In the genomic region with DNA sequence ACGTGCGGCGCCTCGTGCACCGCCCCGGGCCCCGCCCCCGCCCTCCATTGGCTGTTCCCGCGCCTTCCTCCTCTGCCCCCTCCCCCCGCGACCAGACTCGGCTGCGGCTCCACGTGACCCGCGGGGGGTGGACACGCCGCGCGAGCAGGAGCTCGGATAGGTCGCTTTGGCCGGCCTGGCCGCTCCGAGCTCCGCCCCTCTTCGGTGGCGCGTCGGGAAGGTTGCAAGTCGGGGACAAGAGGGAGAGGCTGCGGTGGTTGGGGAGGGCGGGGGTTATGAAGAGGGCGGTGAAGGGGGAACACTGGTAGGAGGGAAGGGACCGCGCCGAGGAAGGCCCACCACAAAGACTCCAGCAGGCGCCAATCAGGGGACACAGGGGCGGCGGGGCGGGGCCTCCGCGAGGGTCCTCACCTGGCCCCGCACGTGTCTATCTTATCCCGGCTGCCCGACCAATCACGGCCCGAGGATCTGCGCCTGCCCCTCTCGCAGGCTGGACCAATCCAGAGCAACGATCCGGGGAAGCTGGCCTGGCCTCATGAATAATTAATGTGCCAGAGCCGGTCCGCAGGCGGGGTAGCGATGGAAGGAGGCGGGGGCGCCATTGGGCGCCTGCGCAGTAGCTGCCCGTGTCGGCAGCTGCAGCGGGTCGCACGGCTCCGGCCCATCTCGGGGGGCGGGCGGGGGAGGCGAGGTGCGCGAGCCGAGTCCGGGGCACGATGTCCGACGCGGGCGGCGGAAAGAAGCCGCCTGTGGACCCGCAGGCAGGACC, we compare ENCODE assay signal across 8 cellular contexts. TPM values are rescaled to one million over a fixed set of nuclear protein-coding genes. Genes with fewer than 3 reads are reported as not detected.
A peak's percentile ranks its signal among the peaks of the same experiment; 100 is the strongest.
DNase-seq lines count a peak whose midpoint lies in the region; ATAC-seq and TF ChIP-seq lines count a peak whose summit lies in the region.

A gene with protein sequence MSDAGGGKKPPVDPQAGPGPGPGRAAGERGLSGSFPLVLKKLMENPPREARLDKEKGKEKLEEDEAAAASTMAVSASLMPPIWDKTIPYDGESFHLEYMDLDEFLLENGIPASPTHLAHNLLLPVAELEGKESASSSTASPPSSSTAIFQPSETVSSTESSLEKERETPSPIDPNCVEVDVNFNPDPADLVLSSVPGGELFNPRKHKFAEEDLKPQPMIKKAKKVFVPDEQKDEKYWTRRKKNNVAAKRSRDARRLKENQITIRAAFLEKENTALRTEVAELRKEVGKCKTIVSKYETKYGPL (plus strand): TSS at position 614 of the 769 bp plus-strand sequence. CDS start 103 bp downstream, at position 717.

- no peaks in the 10 kb centered on the region for H3K27me3 ChIP-seq in mononuclear cell (ENCODE audit: insufficient read depth, low read length)

- H3K4me1 ChIP-seq in mononuclear cell (ENCODE audit: insufficient read depth, low read length) = peaks cover 15% of the 10 kb centered on the region

- ATAC-seq in GM21619 (IDR thresholded peaks at IDR 0.05; ENCODE audit: unreplicated experiment) = peak; percentile 81

- TF ChIP-seq RAD21 in Ishikawa (IDR thresholded peaks at IDR 0.05; ENCODE audit: low read depth) = no peak

- H3K9me3 ChIP-seq in mononuclear cell (ENCODE audit: low read depth, low read length) = no peaks in the 10 kb centered on the region

- H3K27ac ChIP-seq in epithelial cell of prostate = peak within 1 kb of the TSS; percentile 94

- TF ChIP-seq EP300 in Ishikawa (IDR thresholded peaks at IDR 0.05; ENCODE audit: borderline replicate concordance) = no peak

- DNase-seq in DMS114 treated with DMSO at 0.1 percent for 48 hours (lab: John Stamatoyannopoulos, UW; ENCODE audit: unreplicated experiment) (peak; percentile 96), OCI-M2 (lab: John Stamatoyannopoulos, UW; ENCODE audit: unreplicated experiment) (peak; percentile 77), epithelial cell of prostate (ENCODE audit: low read depth, low spot score) (peak; percentile 94)
- peak; percentile 98 for DNase-seq in activated T-cell treated with anti-CD3 and anti-CD28 coated beads, Interleukin-2, amount 50 U/mL, for 1 hour
- DNase-seq in stimulated activated CD8-positive, alpha-beta memory T cell treated with anti-CD3 and anti-CD28 coated beads, Interleukin-2, amount 100 ng/mL, for 48 hours (ENCODE audit: low read depth in 2 of 2) = peak; percentile 95 to 98

- H3K4me3 ChIP-seq in mononuclear cell (ENCODE audit: low read length) = peak within 1 kb of the TSS; percentile 55

TF ChIP-seq in Ishikawa, 13 proteins besides CTCF, POLR2A, EP300 and RAD21:
- TF ChIP-seq, protein P1, sequence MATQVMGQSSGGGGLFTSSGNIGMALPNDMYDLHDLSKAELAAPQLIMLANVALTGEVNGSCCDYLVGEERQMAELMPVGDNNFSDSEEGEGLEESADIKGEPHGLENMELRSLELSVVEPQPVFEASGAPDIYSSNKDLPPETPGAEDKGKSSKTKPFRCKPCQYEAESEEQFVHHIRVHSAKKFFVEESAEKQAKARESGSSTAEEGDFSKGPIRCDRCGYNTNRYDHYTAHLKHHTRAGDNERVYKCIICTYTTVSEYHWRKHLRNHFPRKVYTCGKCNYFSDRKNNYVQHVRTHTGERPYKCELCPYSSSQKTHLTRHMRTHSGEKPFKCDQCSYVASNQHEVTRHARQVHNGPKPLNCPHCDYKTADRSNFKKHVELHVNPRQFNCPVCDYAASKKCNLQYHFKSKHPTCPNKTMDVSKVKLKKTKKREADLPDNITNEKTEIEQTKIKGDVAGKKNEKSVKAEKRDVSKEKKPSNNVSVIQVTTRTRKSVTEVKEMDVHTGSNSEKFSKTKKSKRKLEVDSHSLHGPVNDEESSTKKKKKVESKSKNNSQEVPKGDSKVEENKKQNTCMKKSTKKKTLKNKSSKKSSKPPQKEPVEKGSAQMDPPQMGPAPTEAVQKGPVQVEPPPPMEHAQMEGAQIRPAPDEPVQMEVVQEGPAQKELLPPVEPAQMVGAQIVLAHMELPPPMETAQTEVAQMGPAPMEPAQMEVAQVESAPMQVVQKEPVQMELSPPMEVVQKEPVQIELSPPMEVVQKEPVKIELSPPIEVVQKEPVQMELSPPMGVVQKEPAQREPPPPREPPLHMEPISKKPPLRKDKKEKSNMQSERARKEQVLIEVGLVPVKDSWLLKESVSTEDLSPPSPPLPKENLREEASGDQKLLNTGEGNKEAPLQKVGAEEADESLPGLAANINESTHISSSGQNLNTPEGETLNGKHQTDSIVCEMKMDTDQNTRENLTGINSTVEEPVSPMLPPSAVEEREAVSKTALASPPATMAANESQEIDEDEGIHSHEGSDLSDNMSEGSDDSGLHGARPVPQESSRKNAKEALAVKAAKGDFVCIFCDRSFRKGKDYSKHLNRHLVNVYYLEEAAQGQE (IDR thresholded peaks at IDR 0.05; ENCODE audit: low read depth) = no peak
- TF ChIP-seq TCF12 (IDR thresholded peaks at IDR 0.05; ENCODE audit: low read depth) (no peak), NFIC (IDR thresholded peaks at IDR 0.05) (no peak), FOXM1 (IDR thresholded peaks at IDR 0.05; ENCODE audit: borderline replicate concordance, low read depth) (no peak), EGR1 (IDR thresholded peaks at IDR 0.05) (no peak), ZBTB7A (IDR thresholded peaks at IDR 0.05; ENCODE audit: low read depth) (peak; percentile 91), YY1 (IDR thresholded peaks at IDR 0.05; ENCODE audit: low read depth) (no peak), TAF1 (IDR thresholded peaks at IDR 0.05; ENCODE audit: low read depth) (no peak), TEAD4 (IDR thresholded peaks at IDR 0.05) (no peak), CREB1 (IDR thresholded peaks at IDR 0.05; ENCODE audit: low read depth) (no peak), CEBPB (IDR thresholded peaks at IDR 0.05) (no peak)
- TF ChIP-seq, protein P2, sequence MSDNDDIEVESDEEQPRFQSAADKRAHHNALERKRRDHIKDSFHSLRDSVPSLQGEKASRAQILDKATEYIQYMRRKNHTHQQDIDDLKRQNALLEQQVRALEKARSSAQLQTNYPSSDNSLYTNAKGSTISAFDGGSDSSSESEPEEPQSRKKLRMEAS (IDR thresholded peaks at IDR 0.05) = peak; percentile 90
- TF ChIP-seq, protein P3, sequence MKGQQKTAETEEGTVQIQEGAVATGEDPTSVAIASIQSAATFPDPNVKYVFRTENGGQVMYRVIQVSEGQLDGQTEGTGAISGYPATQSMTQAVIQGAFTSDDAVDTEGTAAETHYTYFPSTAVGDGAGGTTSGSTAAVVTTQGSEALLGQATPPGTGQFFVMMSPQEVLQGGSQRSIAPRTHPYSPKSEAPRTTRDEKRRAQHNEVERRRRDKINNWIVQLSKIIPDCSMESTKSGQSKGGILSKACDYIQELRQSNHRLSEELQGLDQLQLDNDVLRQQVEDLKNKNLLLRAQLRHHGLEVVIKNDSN (IDR thresholded peaks at IDR 0.05) = peak; percentile 97

RNA-seq across cellular contexts. Expression of the gene that starts here (rescaled TPM):
- total RNA-seq in mononuclear cell = 3.5 TPM

Comparison
In these comparisons a context has a peak if more than half of its experiments do, and no peak if none do; other contexts are left out.
1. Peak in every context shown above with its lines: DNase-seq, ATAC-seq, H3K4me3 ChIP-seq and H3K27ac ChIP-seq.